Comparison of ENCODE assay signal across 15 cellular contexts in genomic region chr12:70467908-70468733, GRCh38.
DNase-seq lines count a peak whose midpoint lies in the region; ATAC-seq and TF ChIP-seq lines count a peak whose summit lies in the region.
"Had no signal": no experiment of that assay in that cellular context is flagged by ENCODE, and none has a peak within 500 bp of the region (broad histone marks: within the 10 kb centered on the region; RNA-seq: fewer than 3 reads in every experiment).

No MANE protein-coding gene starts in this region.

- no peaks in the 10 kb centered on the region for H3K79me2 ChIP-seq in SK-N-SH (ENCODE audit: insufficient read depth)
- H3K79me2 ChIP-seq: parathyroid adenoma had no signal

- no peaks in the 10 kb centered on the region for H3F3A ChIP-seq in SK-N-SH (replicated peaks; ENCODE audit: insufficient read depth)

- H3K9me3 ChIP-seq in SK-N-SH (no peaks in the 10 kb centered on the region), transverse colon (peaks cover 0 to 6% of the 10 kb centered on the region in 2 donors)
- H3K9me3 ChIP-seq: ascending aorta had no signal

- no peak overlapping the region for H3K4me3 ChIP-seq in SK-N-SH (ENCODE audit: low read depth in 2 of 2, low read length in 1 of 2)
- no peak overlapping the region for H3K4me3 ChIP-seq in transverse colon
- H3K4me3 ChIP-seq: ascending aorta had no signal

- no peaks in the 10 kb centered on the region for H4K20me1 ChIP-seq in SK-N-SH (ENCODE audit: insufficient read depth)

- peaks cover 31% of the 10 kb centered on the region for H3K36me3 Mint-ChIP-seq in WTC11
- H3K36me3 Mint-ChIP-seq: CD8-positive, alpha-beta T cell; type B pancreatic cell had no signal

- peaks cover 51% of the 10 kb centered on the region for H3K9me3 Mint-ChIP-seq in WTC11

- TF ChIP-seq EP300 in SK-N-SH (IDR thresholded peaks at IDR 0.05; ENCODE audit: borderline replicate concordance in 1 of 2, low read depth in 1 of 2, low read length in 1 of 2) (no peak), transverse colon (IDR thresholded peaks at IDR 0.05; ENCODE audit: low read depth) (no peak)

- TF ChIP-seq CTCF in SK-N-SH (IDR thresholded peaks at IDR 0.05) (no peak), WTC11 (IDR thresholded peaks at IDR 0.05) (no peak), transverse colon (IDR thresholded peaks at IDR 0.05) (no peak)

- no peak overlapping the region for H3K9ac ChIP-seq in SK-N-SH
- H3K9ac ChIP-seq: parathyroid adenoma had no signal

- intact Hi-C loops in transverse colon (cut with DNase I; ENCODE audit: low total_unique reads) = loop anchor here (1.0 kb wide), 1 partner anchor 35 kb away; no protein-coding TSS in a partner anchor

- no peak overlapping the region for H3K4me3 Mint-ChIP-seq in WTC11
- H3K4me3 Mint-ChIP-seq: CD8-positive, alpha-beta T cell; type B pancreatic cell had no signal

- POLR2A ChIA-PET in SK-N-SH (lab: Yijun Ruan, JAX) = no interaction called here
- POLR2A ChIA-PET in WTC11 (lab: Charles Lee) = no interaction called here

- DNase-seq in SK-N-SH (no peak), NAMALWA (ENCODE audit: low spot score) (peak; percentile 38), WTC11 (ENCODE audit: low spot score) (peak; percentile 11), transverse colon (peak; percentile 8), NCI-H526 treated with DMSO at 0.1 percent for 48 hours (lab: John Stamatoyannopoulos, UW) (no peak), NCI-H1436 treated with DMSO at 0.1 percent for 48 hours (lab: John Stamatoyannopoulos, UW) (no peak)
- DNase-seq in activated CD4-positive, CD25-positive, alpha-beta regulatory T cell (lab: John Stamatoyannopoulos, UW) = no peak
- DNase-seq: activated CD4-positive, alpha-beta T cell treated with anti-CD3 and anti-CD28 coated beads for 48 hours; CD8-positive, alpha-beta T cell; NCI-H1417; NCI-H524 had no signal

- in situ Hi-C loops in transverse colon (cut with MboI; ENCODE audit: low pct_ligation_motif_present in 1 of 4, low pct_unique_long_range_greater_than_20kb in 1 of 4, low sequenced_read_pairs in 3 of 4) = no loop called here

- H3K27me3 ChIP-seq in SK-N-SH (ENCODE audit: insufficient read depth) (no peaks in the 10 kb centered on the region), transverse colon (no peaks in the 10 kb centered on the region)
- H3K27me3 ChIP-seq: ascending aorta had no signal

- H3K4me1 Mint-ChIP-seq in WTC11 = 0 out of 2 replicates have a peak, but pooled peaks cover 3% of the 10 kb centered on the region

- CTCF ChIA-PET in SK-N-SH (lab: Yijun Ruan, JAX) (no interaction called here), WTC11 (lab: Charles Lee) (interaction anchor here (0.6 kb wide), 1 partner anchor 17 kb away, joined by 3 read pairs; no protein-coding TSS in a partner anchor)

- no peak overlapping the region for H3K27ac Mint-ChIP-seq in WTC11
- H3K27ac Mint-ChIP-seq: CD8-positive, alpha-beta T cell; type B pancreatic cell had no signal

- H3K9me2 ChIP-seq in SK-N-SH = no peaks in the 10 kb centered on the region

- H3K36me3 ChIP-seq in SK-N-SH (replicated peaks in 1 of 2; ENCODE audit: control insufficient read depth in 1 of 2, insufficient read depth in 2 of 2, low read length in 1 of 2) (no peaks in the 10 kb centered on the region), transverse colon (no peaks in the 10 kb centered on the region)
- H3K36me3 ChIP-seq: ascending aorta had no signal

- no peaks in the 10 kb centered on the region for H3K4me1 ChIP-seq in SK-N-SH (ENCODE audit: control insufficient read depth in 1 of 2, insufficient read depth in 2 of 2, low read depth in 1 of 2, low read length in 1 of 2)
- no peaks in the 10 kb centered on the region for H3K4me1 ChIP-seq in transverse colon
- H3K4me1 ChIP-seq: ascending aorta, parathyroid adenoma had no signal

- H3K4me2 ChIP-seq in SK-N-SH = no peak overlapping the region

- 0 out of 2 replicates have a peak overlapping the region, but pooled peaks have one; percentile 41 for H2AFZ ChIP-seq in SK-N-SH (ENCODE audit: low read depth)
- H2AFZ ChIP-seq: parathyroid adenoma had no signal

- H3K27me3 Mint-ChIP-seq in WTC11 (ENCODE audit: low read depth) = peaks cover 8% of the 10 kb centered on the region

- TF ChIP-seq RAD21 in SK-N-SH (IDR thresholded peaks at IDR 0.05; ENCODE audit: low read length) = no peak

- H3K27ac ChIP-seq in SK-N-SH (ENCODE audit: low read depth in 2 of 2, low read length in 1 of 2) = no peak overlapping the region
- peak overlapping the region in 1 of 4 donors; percentile 0 for H3K27ac ChIP-seq in transverse colon
- H3K27ac ChIP-seq: ascending aorta, parathyroid adenoma had no signal

- 51% methylated on average over 10 of the region's 10 CpGs for WGBS in SK-N-SH (ENCODE audit: low lambda C conversion rate)
- WGBS in transverse colon (ENCODE audit: low coverage in 1 of 2), 2 donors = 67 to 75% methylated on average over 8 to 10 of the region's 10 CpGs

- TF ChIP-seq POLR2A in transverse colon (IDR thresholded peaks at IDR 0.05) = no peak

- ATAC-seq in SK-N-SH treated with all-trans-retinoic acid at 6 μM for 48 hours = no peak
- no peak for ATAC-seq in WTC11
- ATAC-seq: CD8-positive, alpha-beta T cell had no signal

TF ChIP-seq in SK-N-SH, 30 proteins besides CTCF, POLR2A, EP300 and RAD21 (continues in another document):
- TF ChIP-seq RXRA (IDR thresholded peaks at IDR 0.05; ENCODE audit: borderline replicate concordance, low read depth) = no peak
- TF ChIP-seq MEF2A (IDR thresholded peaks at IDR 0.05; ENCODE audit: borderline replicate concordance, low read depth) = no peak
- TF ChIP-seq USF1 (IDR thresholded peaks at IDR 0.05; ENCODE audit: borderline replicate concordance, low read depth) = no peak

TF ChIP-seq in SK-N-SH treated with all-trans-retinoic acid at 6 μM for 48 hours, 23 proteins besides CTCF, POLR2A, EP300 and RAD21:
- TF ChIP-seq ISL1 (CRISPR knock-in tag; IDR thresholded peaks at IDR 0.05) (no peak), ZFP3 (CRISPR knock-in tag; IDR thresholded peaks at IDR 0.05) (no peak), ZNF565 (CRISPR knock-in tag; conservative IDR thresholded peaks at IDR 0.05; ENCODE audit: low read depth) (no peak), ZC3H10 (CRISPR knock-in tag; IDR thresholded peaks at IDR 0.05) (no peak), SNAI2 (CRISPR knock-in tag; IDR thresholded peaks at IDR 0.05) (no peak), CSDC2 (CRISPR knock-in tag; IDR thresholded peaks at IDR 0.05) (no peak), TCF4 (CRISPR knock-in tag; IDR thresholded peaks at IDR 0.05; ENCODE audit: borderline replicate concordance) (no peak)
TF ChIP-seq in SK-N-SH treated with all-trans-retinoic acid at 6 μM for 48 hours: peak in this region for 0.

TF ChIP-seq in WTC11, 78 proteins besides CTCF, POLR2A, EP300 and RAD21 (continues in another document):
- TF ChIP-seq NFYB (CRISPR knock-in tag; conservative IDR thresholded peaks at IDR 0.05; ENCODE audit: low read depth) (no peak), ZNF425 (CRISPR knock-in tag; conservative IDR thresholded peaks at IDR 0.05) (no peak), SOX15 (CRISPR knock-in tag; IDR thresholded peaks at IDR 0.05) (no peak), SMAD3 (CRISPR knock-in tag; IDR thresholded peaks at IDR 0.05; ENCODE audit: borderline replicate concordance) (no peak), PRDM15 (CRISPR knock-in tag; IDR thresholded peaks at IDR 0.05) (no peak)

Comparison
In these comparisons a context has a peak if more than half of its experiments do, and no peak if none do; other contexts are left out.
1. DNase-seq: peak in NAMALWA (single experiment), WTC11 (single experiment) and transverse colon (single experiment); none in SK-N-SH (single experiment), NCI-H526 treated with DMSO at 0.1 percent for 48 hours (single experiment), activated CD4-positive, CD25-positive, alpha-beta regulatory T cell (0 of 4) and NCI-H1436 treated with DMSO at 0.1 percent for 48 hours (single experiment).